Comparison of ENCODE assay signal across 36 cellular contexts in the genomic region with DNA sequence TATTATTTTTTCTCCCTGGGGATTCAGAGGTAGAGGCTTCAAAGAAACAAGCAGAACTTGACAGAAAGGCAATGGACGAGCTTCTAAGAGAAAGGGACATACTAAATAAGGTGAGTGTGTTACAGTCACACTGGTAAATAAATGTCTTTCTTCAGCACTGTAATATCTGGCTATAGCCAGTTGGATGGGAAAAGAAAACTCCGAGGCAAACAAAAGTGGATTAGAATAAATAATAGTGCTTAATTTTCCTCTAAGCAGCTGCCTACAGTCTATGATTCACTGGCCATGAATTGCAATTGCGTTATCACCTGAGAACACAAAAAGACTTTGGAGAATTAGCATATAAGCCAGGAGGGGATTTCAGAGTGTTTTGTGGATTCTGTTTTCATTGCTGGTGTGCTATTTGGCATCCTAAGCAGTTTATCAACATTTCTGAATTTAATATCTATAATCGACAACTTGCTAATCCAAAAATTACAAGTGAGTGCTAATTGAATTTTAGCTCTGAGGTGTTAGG. TPM values are rescaled to one million over a fixed set of nuclear protein-coding genes. Genes with fewer than 3 reads are reported as not detected.
"Had no signal": no experiment of that assay in that cellular context is flagged by ENCODE, and none has a peak within 500 bp of the region (broad histone marks: within the 10 kb centered on the region; RNA-seq: fewer than 3 reads in every experiment).

No MANE protein-coding gene starts in this region.

- ATAC-seq: activated CD8-positive, alpha-beta memory T cell treated with anti-CD3 and anti-CD28 coated beads, Interleukin-2, amount 10 ng/mL, durations not matched to agents 7 days and 5 days; body of pancreas; K562; PC-3; Right ventricle myocardium inferior; SK-N-SH treated with all-trans-retinoic acid at 6 μM for 48 hours; T-cell; T-helper 17 cell had no signal

- H3K27ac ChIP-seq: ascending aorta, body of pancreas, Peyer's patch, VCaP had no signal

- H3K9me3 ChIP-seq: ascending aorta, body of pancreas, MG63, Peyer's patch had no signal

- H3K27me3 ChIP-seq: ascending aorta, body of pancreas, MG63, Peyer's patch had no signal

- DNase-seq: activated CD4-positive, alpha-beta memory T cell treated with anti-CD3 and anti-CD28 coated beads, Interleukin-2, amount 10 ng/mL, durations not matched to agents 7 days and 5 days; activated CD4-positive, alpha-beta T cell treated with anti-CD3 and anti-CD28 coated beads for 1 hour; activated CD4-positive, alpha-beta T cell treated with anti-CD3 and anti-CD28 coated beads for 48 hours; activated CD4-positive, CD25-positive, alpha-beta regulatory T cell; activated CD8-positive, alpha-beta memory T cell treated with anti-CD3 and anti-CD28 coated beads for 24 hours; activated CD8-positive, alpha-beta memory T cell treated with anti-CD3 and anti-CD28 coated beads, Interleukin-2, amount 10 ng/mL, durations not matched to agents 7 days and 5 days; activated CD8-positive, alpha-beta memory T cell treated with anti-CD3 and anti-CD28 coated beads, Interleukin-2, amount 50 U/mL, for 48 hours; activated effector memory CD4-positive, alpha-beta T cell treated with Interleukin-2 at 50 U/mL for 16 hours; activated naive CD4-positive, alpha-beta T cell; activated naive CD4-positive, alpha-beta T cell treated with anti-CD3 and anti-CD28 coated beads, Interleukin-2, amount 50 U/mL, for 16 hours; activated naive CD8-positive, alpha-beta T cell treated with anti-CD3 and anti-CD28 coated beads for 36 hours; activated T-cell treated with anti-CD3 and anti-CD28 coated beads, Interleukin-2, amount 50 U/mL, for 48 hours; amygdala; body of pancreas; MG63; NCI-H1048; NCI-H1105 treated with DMSO at 0.1 percent for 48 hours; NCI-H1436; NCI-H1694; NCI-H1930; NCI-H345; NCI-H524 treated with DMSO at 0.1 percent for 48 hours; NCI-H748 treated with DMSO at 0.1 percent for 48 hours; NK-92 treated with Interleukin-12 subunit alpha and Interleukin-12 subunit beta, amount 100 ng/mL, for 24 hours; PC-3; Peyer's patch; RPMI8226; SIG-M5; T-cell; T-helper 17 cell; T-helper 9 cell had no signal

- H3K36me3 ChIP-seq: ascending aorta, MG63, Peyer's patch had no signal

- H3K4me3 ChIP-seq: ascending aorta, body of pancreas, K562, MG63, Peyer's patch had no signal

- H3K4me1 ChIP-seq: ascending aorta, body of pancreas, Peyer's patch had no signal

RNA-seq across cellular contexts. Expression of a gene that starts 23.2 kb away (rescaled TPM):
- total RNA-seq: ascending aorta, T-cell, T-helper 17 cell had no signal
